ENCODE assay signal across 8 cellular contexts in the genomic region with DNA sequence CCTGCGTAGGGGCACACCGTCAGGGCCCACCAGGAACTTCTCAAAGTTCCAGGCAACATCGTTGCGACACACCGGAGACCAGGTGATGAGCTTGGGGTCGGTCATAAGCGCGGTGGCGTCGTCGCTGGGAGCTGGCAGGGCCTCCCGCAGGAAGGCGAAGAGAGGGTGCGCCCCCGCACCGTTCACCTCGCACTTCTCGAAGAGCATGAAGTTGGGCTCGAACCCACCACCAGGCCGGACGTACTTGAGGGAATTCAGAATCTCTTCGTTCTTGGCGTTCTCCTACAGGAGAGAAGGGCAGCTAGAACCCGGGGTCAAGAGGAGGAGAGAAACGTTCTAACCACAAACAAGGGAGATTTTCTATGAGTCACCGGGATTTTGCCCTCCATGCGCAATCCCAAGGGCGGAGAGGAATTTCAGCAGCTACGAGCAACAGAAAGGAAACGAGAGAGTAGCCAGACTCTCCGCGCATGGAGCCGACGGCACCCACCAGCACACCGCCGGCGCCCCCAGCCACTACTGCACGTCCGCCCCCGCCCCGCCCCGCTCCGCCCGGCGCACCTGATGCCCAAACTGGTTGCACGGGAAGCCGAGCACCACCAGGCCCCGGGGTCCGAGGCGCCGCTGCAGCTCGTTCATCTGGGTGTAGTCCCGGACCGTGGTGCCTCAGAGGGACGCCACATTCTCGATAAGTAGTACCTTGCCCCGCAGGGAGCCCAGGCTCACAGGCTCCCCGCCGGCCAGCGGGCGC. TPM values are rescaled to one million over a fixed set of nuclear protein-coding genes. Genes with fewer than 3 reads are reported as not detected.
A peak's percentile ranks its signal among the peaks of the same experiment; 100 is the strongest.
DNase-seq lines count a peak whose midpoint lies in the region; ATAC-seq and TF ChIP-seq lines count a peak whose summit lies in the region.

No MANE protein-coding gene starts in this region.

- POLR2A ChIA-PET in T-cell (lab: Charles Lee), result interaction anchor here (0.8 to 0.9 kb wide), 2 partner anchors 18 kb away, joined by 3 to 4 read pairs; partner anchors contain the start of gene USP4 (in 2 of the 2)

- H3K27ac Mint-ChIP-seq in T-cell, result peak overlapping the region; percentile 93 to 95

- H3K4me3 Mint-ChIP-seq in T-cell, result peak overlapping the region; percentile 87 to 98 (median 95)

- no peaks in the 10 kb centered on the region for H3K27me3 ChIP-seq in ascending aorta

- H3K9me3 ChIP-seq in ascending aorta, result no peaks in the 10 kb centered on the region

- intact Hi-C loops in ascending aorta (cut with DNase I), result loop anchor here (1.0 to 2.0 kb wide), 3 partner anchors 17 to 91 kb away; partner anchors contain the start of genes TCTA and USP4
- intact Hi-C loops in sciatic nerve (cut with DNase I), result no loop called here

- H3K4me1 Mint-ChIP-seq in T-cell, result peaks cover 24 to 39% (median 33%) of the 10 kb centered on the region in 3 donors

- H3K27ac ChIP-seq in ascending aorta, result peak overlapping the region; percentile 91 to 95

- CTCF ChIA-PET in T-cell (lab: Charles Lee), result interaction anchor here in 1 of 2 donors (3.3 kb wide), 1 partner anchor 17 kb away, joined by 13 read pairs; the partner anchor contains the start of gene USP4

- peak in 32 of 34 experiments; percentile 8 to 54 (median 34) for DNase-seq in T-cell
- peak in 1 of 2 donors; percentile 80 for DNase-seq in ascending aorta (ENCODE audit: low spot score in 2 of 2)
- DNase-seq in hepatic stellate cell (ENCODE audit: low spot score), result peak; percentile 91
- peak; percentile 76 for DNase-seq in sciatic nerve (ENCODE audit: low spot score)
- DNase-seq in NCI-H1436 treated with DMSO at 0.1 percent for 48 hours (lab: John Stamatoyannopoulos, UW), result no peak
- no peak for DNase-seq in GM20000 (ENCODE audit: low spot score)

- no peaks in the 10 kb centered on the region for H3K9me3 Mint-ChIP-seq in T-cell

- H3K4me3 ChIP-seq in ascending aorta, result peak overlapping the region; percentile 84 to 85

- H3K36me3 Mint-ChIP-seq in T-cell, result peaks cover 32% of the 10 kb centered on the region

- H3K4me1 ChIP-seq in ascending aorta, result peaks cover 0 to 16% of the 10 kb centered on the region in 2 donors

- H3K36me3 ChIP-seq in ascending aorta, result peaks cover 36 to 47% of the 10 kb centered on the region in 2 donors

- ATAC-seq in GM18499 (IDR thresholded peaks at IDR 0.05; ENCODE audit: insufficient read depth, unreplicated experiment) (peak; percentile 3), HG03039 (IDR thresholded peaks at IDR 0.05; ENCODE audit: unreplicated experiment) (peak; percentile 16), T-cell (replicated peaks in 1 of 4) (peak; percentile 46 to 68 (median 64)), sciatic nerve (peak; percentile 30)

- no peak for TF ChIP-seq CTCF in ascending aorta (IDR thresholded peaks at IDR 0.05)
- no peak for TF ChIP-seq CTCF in GM20000 (IDR thresholded peaks at IDR 0.05; ENCODE audit: extremely low read depth, missing control alignments)

- no peaks in the 10 kb centered on the region for H3K27me3 Mint-ChIP-seq in T-cell

RNA-seq across cellular contexts. Expression of gene GPX1, which starts 0.5 kb away (rescaled TPM):
- total RNA-seq in T-cell, result 10 to 100 TPM; 45.1 to 87.5 (median 73.8) TPM
- 422 TPM for total RNA-seq in ascending aorta
- total RNA-seq in sciatic nerve, result 142 TPM

RNA-seq across cellular contexts. Expression of gene USP4, which starts 17.8 kb away (rescaled TPM):
- total RNA-seq in T-cell (100 to 1,000 TPM; 101 to 107 (median 103) TPM), ascending aorta (94.7 TPM), sciatic nerve (83.2 TPM)

RNA-seq across cellular contexts. Expression of gene RHOA, which starts 54.1 kb away (rescaled TPM):
- 100 to 1,000 TPM; 247 to 279 (median 269) TPM for total RNA-seq in T-cell
- total RNA-seq in ascending aorta, result 426 TPM
- total RNA-seq in sciatic nerve, result 485 TPM

RNA-seq across cellular contexts. Expression of gene TCTA, which starts 54.6 kb away (rescaled TPM):
- 10 to 100 TPM; 22.8 to 38.2 (median 34.3) TPM for total RNA-seq in T-cell
- 51.5 TPM for total RNA-seq in ascending aorta
- 28.5 TPM for total RNA-seq in sciatic nerve

Comparison
In these comparisons a context has a peak if more than half of its experiments do, and no peak if none do; other contexts are left out.
1. ATAC-seq: peak in every context shown above with its lines; median percentile 64 in T-cell; 30 in sciatic nerve; 16 in HG03039; 3 in GM18499.
2. DNase-seq: peak in T-cell (32 of 34), hepatic stellate cell (single experiment) and sciatic nerve (single experiment); none in NCI-H1436 treated with DMSO at 0.1 percent for 48 hours (single experiment) and GM20000 (single experiment).